ENCODE assay signal across 11 cellular contexts in genomic region chr3:13021934-13022265, GRCh38. TPM values are rescaled to one million over a fixed set of nuclear protein-coding genes. Genes with fewer than 3 reads are reported as not detected.
DNase-seq lines count a peak whose midpoint lies in the region; TF ChIP-seq lines count a peak whose summit lies in the region.
"Had no signal": no experiment of that assay in that cellular context is flagged by ENCODE, and none has a peak within 500 bp of the region (broad histone marks: within the 10 kb centered on the region; RNA-seq: fewer than 3 reads in every experiment).

No MANE protein-coding gene starts in this region.

- H3K4me1 ChIP-seq in ovary (ENCODE audit: insufficient read depth) = peaks cover 19% of the 10 kb centered on the region

- H3K4me1 Mint-ChIP-seq in IgD-negative memory B cell = peaks cover 33 to 50% (median 39%) of the 10 kb centered on the region in 3 donors
- H3K4me1 Mint-ChIP-seq in dendritic cell treated with granulocyte-macrophage colony-stimulating factor and Interleukin-4, amounts not matched to agents 40 ng/mL and 50 ng/mL, for 4 days (ENCODE audit: low read depth) = peaks cover 56% of the 10 kb centered on the region
- H3K4me1 Mint-ChIP-seq in osteocyte (ENCODE audit: unreplicated experiment) = peaks cover 79% of the 10 kb centered on the region

- H3K9me3 Mint-ChIP-seq in IgD-negative memory B cell (peaks cover 0 to 2% (median 0%) of the 10 kb centered on the region in 3 donors), osteocyte (ENCODE audit: unreplicated experiment) (no peaks in the 10 kb centered on the region)
- peaks cover 9% of the 10 kb centered on the region for H3K9me3 Mint-ChIP-seq in dendritic cell treated with granulocyte-macrophage colony-stimulating factor and Interleukin-4, amounts not matched to agents 40 ng/mL and 50 ng/mL, for 4 days

- H3K27me3 Mint-ChIP-seq in IgD-negative memory B cell = no peaks in the 10 kb centered on the region
- peaks cover 3% of the 10 kb centered on the region for H3K27me3 Mint-ChIP-seq in dendritic cell treated with granulocyte-macrophage colony-stimulating factor and Interleukin-4, amounts not matched to agents 40 ng/mL and 50 ng/mL, for 4 days
- no peaks in the 10 kb centered on the region for H3K27me3 Mint-ChIP-seq in osteocyte (ENCODE audit: unreplicated experiment)

- intact Hi-C loops in dendritic cell treated with granulocyte-macrophage colony-stimulating factor and Interleukin-4, amounts not matched to agents 40 ng/mL and 50 ng/mL, for 4 days (cut with micrococcal nuclease) = no loop called here
- intact Hi-C loops in ovary (cut with DNase I) = no loop called here

- peak overlapping the region; percentile 24 for H3K4me3 ChIP-seq in AG04449 (ENCODE audit: low read depth, low read length)
- no peak overlapping the region for H3K4me3 ChIP-seq in ovary

- TF ChIP-seq POLR2A in ovary (IDR thresholded peaks at IDR 0.05) = no peak

- no peak for TF ChIP-seq EP300 in ovary (IDR thresholded peaks at IDR 0.05)

- CTCF ChIA-PET in AG04449 (lab: Yijun Ruan, JAX) = interaction anchor here (5.7 kb wide), 1 partner anchor 27 kb away, joined by 31 read pairs; no protein-coding TSS in a partner anchor

- no peaks in the 10 kb centered on the region for H3K27me3 ChIP-seq in ovary

- H3K27ac Mint-ChIP-seq in IgD-negative memory B cell (peak overlapping the region; percentile 97 to 99 (median 98)), osteocyte (ENCODE audit: unreplicated experiment) (peak overlapping the region; percentile 80)
- peak overlapping the region; percentile 35 for H3K27ac Mint-ChIP-seq in dendritic cell treated with granulocyte-macrophage colony-stimulating factor and Interleukin-4, amounts not matched to agents 40 ng/mL and 50 ng/mL, for 4 days

- H3K27ac ChIP-seq in ovary = no peak overlapping the region

- H3K4me3 Mint-ChIP-seq in IgD-negative memory B cell (peak overlapping the region; percentile 99 to 100 (median 99)), osteocyte (ENCODE audit: unreplicated experiment) (peak overlapping the region; percentile 32)
- no peak overlapping the region for H3K4me3 Mint-ChIP-seq in dendritic cell treated with granulocyte-macrophage colony-stimulating factor and Interleukin-4, amounts not matched to agents 40 ng/mL and 50 ng/mL, for 4 days

- WGBS in ovary, 3 donors = 38 to 50% (median 44%) methylated on average over 10 of the region's 10 CpGs

- no peak for DNase-seq in AG04449 (ENCODE audit: low read depth, low spot score)
- no peak for DNase-seq in osteocyte (ENCODE audit: extremely low spot score, unreplicated experiment)
- no peak for DNase-seq in epidermal melanocyte (ENCODE audit: insufficient read length, low spot score)
- DNase-seq in DMS 273 (lab: John Stamatoyannopoulos, UW; ENCODE audit: unreplicated experiment) = no peak
- no peak for DNase-seq in ovary
- no peak for DNase-seq in cerebellum (ENCODE audit: low spot score)
- DNase-seq: activated T-cell treated with anti-CD3 and anti-CD28 coated beads, Interleukin-2, amount 50 U/mL, for 1 hour; NCI-H748 treated with DMSO at 0.1 percent for 48 hours; T-helper 2 cell had no signal

- H3K36me3 ChIP-seq in ovary = no peaks in the 10 kb centered on the region

- H3K36me3 Mint-ChIP-seq in IgD-negative memory B cell (no peaks in the 10 kb centered on the region), osteocyte (ENCODE audit: unreplicated experiment) (peaks cover 2% of the 10 kb centered on the region)
- no peaks in the 10 kb centered on the region for H3K36me3 Mint-ChIP-seq in dendritic cell treated with granulocyte-macrophage colony-stimulating factor and Interleukin-4, amounts not matched to agents 40 ng/mL and 50 ng/mL, for 4 days (ENCODE audit: low read depth)

- no peak for TF ChIP-seq CTCF in AG04449 (IDR thresholded peaks at IDR 0.05; ENCODE audit: insufficient read depth, low read length, missing control alignments)
- no peak for TF ChIP-seq CTCF in osteocyte (IDR thresholded peaks at IDR 0.05)
- TF ChIP-seq CTCF in ovary (IDR thresholded peaks at IDR 0.05) = no peak

- no peaks in the 10 kb centered on the region for H3K9me3 ChIP-seq in ovary

- POLR2A ChIA-PET in AG04449 (lab: Yijun Ruan, JAX) = no interaction called here

RNA-seq across cellular contexts. Expression of gene IQSEC1, which starts 51.3 kb away (rescaled TPM):
- 52.5 TPM for polyA plus RNA-seq in IgD-negative memory B cell
- 37.9 and 38.7 TPM in 2 replicates for total RNA-seq in osteocyte
- total RNA-seq in ovary = 10 to 100 TPM; 22.2 to 55.4 (median 46.0) TPM
- 10 to 100 TPM; 20.9 to 27.3 TPM for polyA plus RNA-seq in ovary
- total RNA-seq in cerebellum = 27.2 TPM

Comparison
In these comparisons a context has a peak if more than half of its experiments do, and no peak if none do; other contexts are left out.
1. H3K27ac Mint-ChIP-seq: peak in every context shown above with its lines; median percentile 98 in IgD-negative memory B cell; 80 in osteocyte; 35 in dendritic cell treated with granulocyte-macrophage colony-stimulating factor and Interleukin-4, amounts not matched to agents 40 ng/mL and 50 ng/mL, for 4 days.